ENCODE assay signal across 18 cellular contexts in the genomic region with DNA sequence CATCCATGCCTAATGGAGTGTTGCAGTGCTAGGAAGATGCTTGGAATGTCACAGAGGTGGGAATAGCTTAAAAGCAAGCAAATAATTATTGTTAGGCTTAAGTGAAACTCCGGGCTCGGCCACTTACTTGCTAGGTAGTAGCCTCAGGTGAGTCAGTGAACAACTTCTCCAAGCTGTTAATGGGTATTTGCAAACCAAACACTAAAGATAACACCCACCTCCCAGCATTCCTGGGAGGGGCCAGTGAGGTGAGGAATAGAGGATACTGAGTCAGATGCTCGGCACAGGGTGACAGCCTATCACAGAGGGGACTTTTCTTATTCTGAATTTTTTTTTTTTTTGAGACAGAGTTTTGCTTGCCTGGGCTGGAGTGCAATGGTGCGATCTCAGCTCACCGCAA.
DNase-seq lines count a peak whose midpoint lies in the region; ATAC-seq and TF ChIP-seq lines count a peak whose summit lies in the region.
"Had no signal": no experiment of that assay in that cellular context is flagged by ENCODE, and none has a peak within 500 bp of the region (broad histone marks: within the 10 kb centered on the region; RNA-seq: fewer than 3 reads in every experiment).

No MANE protein-coding gene starts in this region.

- H3K9me3 Mint-ChIP-seq in WTC11, result peaks cover 30% of the 10 kb centered on the region

- no peak overlapping the region for H3K27ac ChIP-seq in left lung
- H3K27ac ChIP-seq: Peyer's patch had no signal

- peaks cover under 1% of the 10 kb centered on the region; the same call in 1 of the 2 replicates for H3K27me3 Mint-ChIP-seq in WTC11 (ENCODE audit: low read depth)

- TF ChIP-seq CTCF in WTC11 (IDR thresholded peaks at IDR 0.05) (no peak), left lung (IDR thresholded peaks at IDR 0.05) (no peak)

- DNase-seq in WTC11 (ENCODE audit: low spot score), result no peak
- DNase-seq in left lung, result peak in 1 of 2 donors; percentile 49
- peak; percentile 46 for DNase-seq in renal cortical epithelial cell (ENCODE audit: low read depth)
- DNase-seq in KBM-7, result no peak
- no peak for DNase-seq in left ventricle myocardium superior
- no peak for DNase-seq in amygdala (lab: John Stamatoyannopoulos, UW)
- DNase-seq: CD4-positive, CD25-positive, alpha-beta regulatory T cell; DMS 273 treated with DMSO at 0.1 percent for 48 hours; Kasumi-1; NCI-H1417; NCI-H1694 treated with DMSO at 0.1 percent for 48 hours; NCI-H2081 treated with DMSO at 0.1 percent for 48 hours; NCI-H2171 treated with DMSO at 0.1 percent for 48 hours; NCI-H524 treated with DMSO at 0.1 percent for 48 hours; NCI-H82; Peyer's patch had no signal

- H3K4me3 ChIP-seq in left lung, result no peak overlapping the region
- H3K4me3 ChIP-seq: Peyer's patch had no signal

- H3K4me1 ChIP-seq in left lung, result no peaks in the 10 kb centered on the region
- H3K4me1 ChIP-seq: Peyer's patch had no signal

- peaks cover 81% of the 10 kb centered on the region for H3K4me1 Mint-ChIP-seq in WTC11
- H3K4me1 Mint-ChIP-seq: CD4-positive, CD25-positive, alpha-beta regulatory T cell had no signal

- no peak for ATAC-seq in WTC11
- ATAC-seq in left lung, result peak; percentile 99
- no peak for ATAC-seq in GM21786 (IDR thresholded peaks at IDR 0.05; ENCODE audit: unreplicated experiment)
- no peak for ATAC-seq in left ventricle myocardium superior
- ATAC-seq: SK-N-SH treated with all-trans-retinoic acid at 6 μM for 48 hours had no signal

- POLR2A ChIA-PET in WTC11 (lab: Charles Lee), result no interaction called here

- in situ Hi-C loops in KBM-7 (cut with MboI; ENCODE audit: low pct_unique_long_range_greater_than_20kb, low sequenced_read_pairs), result no loop called here

- H3K27me3 ChIP-seq in left lung, result peaks cover 0 to 4% of the 10 kb centered on the region in 2 donors
- H3K27me3 ChIP-seq: Peyer's patch had no signal

- no peak overlapping the region; the same call in 1 of the 2 replicates for H3K4me3 Mint-ChIP-seq in WTC11
- H3K4me3 Mint-ChIP-seq: CD4-positive, CD25-positive, alpha-beta regulatory T cell had no signal

- no peaks in the 10 kb centered on the region for H3K36me3 ChIP-seq in left lung
- H3K36me3 ChIP-seq: Peyer's patch had no signal

- CTCF ChIA-PET in WTC11 (lab: Charles Lee), result interaction anchor here (0.7 kb wide), 1 partner anchor 45 kb away, joined by 3 read pairs; no protein-coding TSS in a partner anchor

- H3K27ac Mint-ChIP-seq in WTC11, result peak overlapping the region; percentile 98
- H3K27ac Mint-ChIP-seq: CD4-positive, CD25-positive, alpha-beta regulatory T cell had no signal

- H3K9me3 ChIP-seq in left lung, result peaks cover 0 to 13% of the 10 kb centered on the region in 2 donors
- H3K9me3 ChIP-seq: Peyer's patch had no signal

- H3K36me3 Mint-ChIP-seq in WTC11, result peaks cover 28% of the 10 kb centered on the region
- H3K36me3 Mint-ChIP-seq: CD4-positive, CD25-positive, alpha-beta regulatory T cell had no signal

- intact Hi-C loops in left lung (cut with DNase I), result no loop called here
- intact Hi-C loops in left ventricle myocardium superior (cut with micrococcal nuclease), result no loop called here

TF ChIP-seq in WTC11, 78 proteins besides CTCF, POLR2A, EP300 and RAD21 (continues in another document):
- TF ChIP-seq, protein P1, sequence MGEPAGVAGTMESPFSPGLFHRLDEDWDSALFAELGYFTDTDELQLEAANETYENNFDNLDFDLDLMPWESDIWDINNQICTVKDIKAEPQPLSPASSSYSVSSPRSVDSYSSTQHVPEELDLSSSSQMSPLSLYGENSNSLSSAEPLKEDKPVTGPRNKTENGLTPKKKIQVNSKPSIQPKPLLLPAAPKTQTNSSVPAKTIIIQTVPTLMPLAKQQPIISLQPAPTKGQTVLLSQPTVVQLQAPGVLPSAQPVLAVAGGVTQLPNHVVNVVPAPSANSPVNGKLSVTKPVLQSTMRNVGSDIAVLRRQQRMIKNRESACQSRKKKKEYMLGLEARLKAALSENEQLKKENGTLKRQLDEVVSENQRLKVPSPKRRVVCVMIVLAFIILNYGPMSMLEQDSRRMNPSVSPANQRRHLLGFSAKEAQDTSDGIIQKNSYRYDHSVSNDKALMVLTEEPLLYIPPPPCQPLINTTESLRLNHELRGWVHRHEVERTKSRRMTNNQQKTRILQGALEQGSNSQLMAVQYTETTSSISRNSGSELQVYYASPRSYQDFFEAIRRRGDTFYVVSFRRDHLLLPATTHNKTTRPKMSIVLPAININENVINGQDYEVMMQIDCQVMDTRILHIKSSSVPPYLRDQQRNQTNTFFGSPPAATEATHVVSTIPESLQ (CRISPR knock-in tag; IDR thresholded peaks at IDR 0.05), result no peak
- no peak for TF ChIP-seq TCF7 (CRISPR knock-in tag; IDR thresholded peaks at IDR 0.05; ENCODE audit: low read depth)
- TF ChIP-seq CREB1 (CRISPR knock-in tag; IDR thresholded peaks at IDR 0.05), result no peak
- TF ChIP-seq ESRRA (CRISPR knock-in tag; IDR thresholded peaks at IDR 0.05; ENCODE audit: borderline replicate concordance), result no peak
- TF ChIP-seq, protein P2, sequence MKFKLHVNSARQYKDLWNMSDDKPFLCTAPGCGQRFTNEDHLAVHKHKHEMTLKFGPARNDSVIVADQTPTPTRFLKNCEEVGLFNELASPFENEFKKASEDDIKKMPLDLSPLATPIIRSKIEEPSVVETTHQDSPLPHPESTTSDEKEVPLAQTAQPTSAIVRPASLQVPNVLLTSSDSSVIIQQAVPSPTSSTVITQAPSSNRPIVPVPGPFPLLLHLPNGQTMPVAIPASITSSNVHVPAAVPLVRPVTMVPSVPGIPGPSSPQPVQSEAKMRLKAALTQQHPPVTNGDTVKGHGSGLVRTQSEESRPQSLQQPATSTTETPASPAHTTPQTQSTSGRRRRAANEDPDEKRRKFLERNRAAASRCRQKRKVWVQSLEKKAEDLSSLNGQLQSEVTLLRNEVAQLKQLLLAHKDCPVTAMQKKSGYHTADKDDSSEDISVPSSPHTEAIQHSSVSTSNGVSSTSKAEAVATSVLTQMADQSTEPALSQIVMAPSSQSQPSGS (CRISPR knock-in tag; IDR thresholded peaks at IDR 0.05; ENCODE audit: borderline replicate concordance, low read depth), result no peak
- TF ChIP-seq, protein P3, sequence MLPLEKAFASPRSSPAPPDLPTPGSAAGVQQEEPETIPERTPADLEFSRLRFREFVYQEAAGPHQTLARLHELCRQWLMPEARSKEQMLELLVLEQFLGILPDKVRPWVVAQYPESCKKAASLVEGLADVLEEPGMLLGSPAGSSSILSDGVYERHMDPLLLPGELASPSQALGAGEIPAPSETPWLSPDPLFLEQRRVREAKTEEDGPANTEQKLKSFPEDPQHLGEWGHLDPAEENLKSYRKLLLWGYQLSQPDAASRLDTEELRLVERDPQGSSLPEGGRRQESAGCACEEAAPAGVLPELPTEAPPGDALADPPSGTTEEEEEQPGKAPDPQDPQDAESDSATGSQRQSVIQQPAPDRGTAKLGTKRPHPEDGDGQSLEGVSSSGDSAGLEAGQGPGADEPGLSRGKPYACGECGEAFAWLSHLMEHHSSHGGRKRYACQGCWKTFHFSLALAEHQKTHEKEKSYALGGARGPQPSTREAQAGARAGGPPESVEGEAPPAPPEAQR (CRISPR knock-in tag; IDR thresholded peaks at IDR 0.05), result no peak
- no peak for TF ChIP-seq TP53 (CRISPR knock-in tag; IDR thresholded peaks at IDR 0.05)
- no peak for TF ChIP-seq NR3C1 (CRISPR knock-in tag; conservative IDR thresholded peaks at IDR 0.05; ENCODE audit: low read depth)
- TF ChIP-seq ZNF532 (CRISPR knock-in tag; IDR thresholded peaks at IDR 0.05; ENCODE audit: borderline replicate concordance), result no peak
